19 cellular contexts compared by ENCODE assay signal in the genomic region with DNA sequence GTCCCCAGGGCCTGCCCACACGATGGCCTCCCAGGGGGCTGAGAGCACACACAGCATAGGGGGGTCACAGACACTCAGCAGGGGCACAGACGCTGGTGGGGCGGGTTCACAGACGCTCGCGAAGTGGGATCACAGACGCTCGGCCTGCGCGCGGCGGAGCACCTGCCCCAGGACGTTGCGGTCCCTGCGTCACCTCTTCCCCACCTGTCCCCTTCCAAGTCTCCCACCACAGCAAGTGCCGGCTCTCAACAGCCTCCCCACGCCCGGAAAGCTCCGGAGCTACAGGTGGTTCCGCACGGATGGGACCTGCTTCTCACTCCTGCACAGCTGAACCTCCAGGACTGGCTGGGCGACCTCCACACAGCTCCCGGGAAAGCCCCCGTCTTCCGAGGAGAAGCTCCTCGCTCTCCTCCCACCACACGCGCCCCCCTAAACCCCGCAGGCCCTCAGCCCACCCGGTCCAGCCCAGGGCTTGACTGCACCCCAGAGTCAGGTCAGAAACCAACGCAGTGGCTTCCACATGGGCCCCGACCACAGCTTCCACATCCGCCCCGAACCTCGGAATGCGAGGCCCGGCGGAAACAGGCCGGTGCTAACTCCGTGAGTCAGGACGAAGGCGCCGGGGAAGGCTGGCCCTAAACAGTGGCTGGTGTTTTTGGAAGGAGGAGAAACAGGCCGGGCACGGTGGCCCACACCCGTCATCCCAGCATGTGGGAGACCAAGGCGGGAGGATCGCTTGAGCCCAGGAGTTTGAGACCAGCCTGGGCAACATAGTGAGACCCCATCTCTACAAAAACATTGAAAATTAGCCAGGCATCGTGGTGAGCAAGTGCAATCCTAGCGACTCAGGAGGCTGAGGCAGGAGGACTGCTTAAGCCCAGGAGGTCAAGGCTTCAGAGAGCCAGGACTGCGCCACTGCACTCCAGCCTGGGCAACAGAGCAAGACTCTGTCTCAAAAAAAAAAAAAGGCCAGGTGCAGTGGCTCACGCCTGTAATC. TPM values are rescaled to one million over a fixed set of nuclear protein-coding genes. Genes with fewer than 3 reads are reported as not detected.
DNase-seq lines count a peak whose midpoint lies in the region; ATAC-seq and TF ChIP-seq lines count a peak whose summit lies in the region.
"Had no signal": no experiment of that assay in that cellular context is flagged by ENCODE, and none has a peak within 500 bp of the region (broad histone marks: within the 10 kb centered on the region; RNA-seq: fewer than 3 reads in every experiment).

No MANE protein-coding gene starts in this region.

- H3K27ac ChIP-seq in RWPE2 (ENCODE audit: poor library complexity, severe bottlenecking) (no peak overlapping the region), PC-3 (ENCODE audit: low read length) (no peak overlapping the region)
- H3K27ac ChIP-seq: SJSA1 had no signal

- no peaks in the 10 kb centered on the region for H4K20me1 ChIP-seq in PC-3 (ENCODE audit: low read length)

- peaks cover 5% of the 10 kb centered on the region for H3K4me1 Mint-ChIP-seq in activated naive CD8-positive, alpha-beta T cell treated with anti-CD3 and anti-CD28 coated beads, Interleukin-2, amount 10 ng/mL, durations not matched to agents 7 days and 5 days
- peaks cover 3% of the 10 kb centered on the region for H3K4me1 Mint-ChIP-seq in activated naive CD8-positive, alpha-beta T cell treated with anti-CD3 and anti-CD28 coated beads for 36 hours
- H3K4me1 Mint-ChIP-seq in stimulated activated naive B cell treated with anti-CD40 and anti-IgM and Interleukin-4, amounts not matched to agents 10 μg/mL and 1 μg/mL and 100 μg/mL, for 72 hours, result peaks cover 16 to 35% of the 10 kb centered on the region in 2 donors

- H3K4me3 ChIP-seq in RWPE2 (ENCODE audit: severe bottlenecking) (no peak overlapping the region), PC-3 (ENCODE audit: low read length) (no peak overlapping the region)
- H3K4me3 ChIP-seq: HAP-1, SJSA1 had no signal

- no peak overlapping the region for H3K4me2 ChIP-seq in PC-3 (ENCODE audit: low read length)

- no peaks in the 10 kb centered on the region for H3K9me3 Mint-ChIP-seq in activated naive CD8-positive, alpha-beta T cell treated with anti-CD3 and anti-CD28 coated beads, Interleukin-2, amount 10 ng/mL, durations not matched to agents 7 days and 5 days
- no peaks in the 10 kb centered on the region for H3K9me3 Mint-ChIP-seq in activated naive CD8-positive, alpha-beta T cell treated with anti-CD3 and anti-CD28 coated beads for 36 hours
- no peaks in the 10 kb centered on the region for H3K9me3 Mint-ChIP-seq in stimulated activated naive B cell treated with anti-CD40 and anti-IgM and Interleukin-4, amounts not matched to agents 10 μg/mL and 1 μg/mL and 100 μg/mL, for 72 hours
- H3K9me3 Mint-ChIP-seq: CD4-positive, CD25-positive, alpha-beta regulatory T cell had no signal

- H3K9ac ChIP-seq in PC-3 (ENCODE audit: low read length), result no peak overlapping the region

- no TSS peak for BruUV-seq in PC-3 (replicated peaks; lab: Mats Ljungman, UMichigan)

- ATAC-seq in activated naive CD8-positive, alpha-beta T cell treated with anti-CD3 and anti-CD28 coated beads, Interleukin-2, amount 10 ng/mL, durations not matched to agents 7 days and 5 days (ENCODE audit: low read depth), result peak; percentile 51
- ATAC-seq in RWPE2 (ENCODE audit: low read depth), result no peak
- ATAC-seq in left lobe of liver, result peak; percentile 17
- ATAC-seq in stimulated activated naive B cell treated with anti-CD40 and anti-IgM and Interleukin-4, amounts not matched to agents 10 μg/mL and 1 μg/mL and 100 μg/mL, for 72 hours (replicated peaks), result peak in 1 of 2 donors; percentile 21
- no peak for ATAC-seq in PC-3

- intact Hi-C loops in PC-3 (cut with micrococcal nuclease), result no loop called here

- H3K4me1 ChIP-seq in RWPE2 (ENCODE audit: insufficient read depth, poor library complexity, severe bottlenecking) (no peaks in the 10 kb centered on the region), PC-3 (ENCODE audit: insufficient read depth, low read length) (no peaks in the 10 kb centered on the region)
- H3K4me1 ChIP-seq: BE2C, Caco-2, HAP-1, SJSA1 had no signal

- no peaks in the 10 kb centered on the region for H3K79me2 ChIP-seq in PC-3 (ENCODE audit: low read length)

- no peaks in the 10 kb centered on the region for H3K9me2 ChIP-seq in PC-3 (replicated peaks; ENCODE audit: low read length)

- H3K27me3 Mint-ChIP-seq in activated naive CD8-positive, alpha-beta T cell treated with anti-CD3 and anti-CD28 coated beads, Interleukin-2, amount 10 ng/mL, durations not matched to agents 7 days and 5 days, result no peaks in the 10 kb centered on the region
- H3K27me3 Mint-ChIP-seq in activated naive CD8-positive, alpha-beta T cell treated with anti-CD3 and anti-CD28 coated beads for 36 hours, result no peaks in the 10 kb centered on the region
- H3K27me3 Mint-ChIP-seq in stimulated activated naive B cell treated with anti-CD40 and anti-IgM and Interleukin-4, amounts not matched to agents 10 μg/mL and 1 μg/mL and 100 μg/mL, for 72 hours, result no peaks in the 10 kb centered on the region
- H3K27me3 Mint-ChIP-seq: CD4-positive, CD25-positive, alpha-beta regulatory T cell had no signal

- CTCF ChIA-PET in PC-3 (lab: Charles Lee), result no interaction called here

- TF ChIP-seq CTCF in RWPE2 (IDR thresholded peaks at IDR 0.05; ENCODE audit: poor library complexity, severe bottlenecking), result no peak
- no peak for TF ChIP-seq CTCF in PC-3 (conservative IDR thresholded peaks at IDR 0.05; ENCODE audit: low read depth, low read length)

- H3K27me3 ChIP-seq in RWPE2 (ENCODE audit: insufficient read depth, poor library complexity, severe bottlenecking), result no peaks in the 10 kb centered on the region
- H3K27me3 ChIP-seq in PC-3 (ENCODE audit: low read length), result no peaks in the 10 kb centered on the region
- H3K27me3 ChIP-seq: BE2C, SJSA1 had no signal

- DNase-seq in activated naive CD8-positive, alpha-beta T cell treated with anti-CD3 and anti-CD28 coated beads, Interleukin-2, amount 10 ng/mL, durations not matched to agents 7 days and 5 days, result no peak
- DNase-seq in activated naive CD8-positive, alpha-beta T cell treated with anti-CD3 and anti-CD28 coated beads for 36 hours, result no peak
- DNase-seq in RWPE2 (ENCODE audit: low spot score) (peak; percentile 54), left lobe of liver (ENCODE audit: low spot score) (no peak), NCI-H2171 (lab: John Stamatoyannopoulos, UW) (no peak), PC-3 (no peak), OCI-M1 (lab: John Stamatoyannopoulos, UW) (no peak)
- no peak for DNase-seq in stimulated activated naive B cell treated with anti-CD40 and anti-IgM and Interleukin-4, amounts not matched to agents 10 μg/mL and 1 μg/mL and 100 μg/mL, for 72 hours
- DNase-seq: BE2C; Caco-2; CD4-positive, CD25-positive, alpha-beta regulatory T cell; DMS153; GF-D8; NCI-H1105 treated with DMSO at 0.1 percent for 48 hours; NCI-H1694 treated with DMSO at 0.1 percent for 48 hours; NCI-H510A treated with DMSO at 0.1 percent for 48 hours; NCI-H82 had no signal

- no peak overlapping the region for H2AFZ ChIP-seq in PC-3 (ENCODE audit: low read length)

- POLR2A ChIA-PET in activated naive CD8-positive, alpha-beta T cell treated with anti-CD3 and anti-CD28 coated beads, Interleukin-2, amount 10 ng/mL, durations not matched to agents 7 days and 5 days (lab: Charles Lee), result no interaction called here
- POLR2A ChIA-PET in PC-3 (lab: Charles Lee; ENCODE audit: unreplicated experiment), result no interaction called here

- H3K36me3 Mint-ChIP-seq in activated naive CD8-positive, alpha-beta T cell treated with anti-CD3 and anti-CD28 coated beads, Interleukin-2, amount 10 ng/mL, durations not matched to agents 7 days and 5 days, result peaks cover 13% of the 10 kb centered on the region
- peaks cover 4% of the 10 kb centered on the region for H3K36me3 Mint-ChIP-seq in activated naive CD8-positive, alpha-beta T cell treated with anti-CD3 and anti-CD28 coated beads for 36 hours
- peaks cover 37 to 47% of the 10 kb centered on the region in 2 donors for H3K36me3 Mint-ChIP-seq in stimulated activated naive B cell treated with anti-CD40 and anti-IgM and Interleukin-4, amounts not matched to agents 10 μg/mL and 1 μg/mL and 100 μg/mL, for 72 hours

- H3K9me3 ChIP-seq in RWPE2 (ENCODE audit: severe bottlenecking) (no peaks in the 10 kb centered on the region), PC-3 (ENCODE audit: low read length) (no peaks in the 10 kb centered on the region)
- H3K9me3 ChIP-seq: BE2C, Caco-2, HAP-1 had no signal

- H3K4me3 Mint-ChIP-seq in activated naive CD8-positive, alpha-beta T cell treated with anti-CD3 and anti-CD28 coated beads, Interleukin-2, amount 10 ng/mL, durations not matched to agents 7 days and 5 days, result no peak overlapping the region
- no peak overlapping the region for H3K4me3 Mint-ChIP-seq in activated naive CD8-positive, alpha-beta T cell treated with anti-CD3 and anti-CD28 coated beads for 36 hours
- peak overlapping the region; percentile 21 to 69 for H3K4me3 Mint-ChIP-seq in stimulated activated naive B cell treated with anti-CD40 and anti-IgM and Interleukin-4, amounts not matched to agents 10 μg/mL and 1 μg/mL and 100 μg/mL, for 72 hours

- H3K27ac Mint-ChIP-seq in activated naive CD8-positive, alpha-beta T cell treated with anti-CD3 and anti-CD28 coated beads, Interleukin-2, amount 10 ng/mL, durations not matched to agents 7 days and 5 days, result no peak overlapping the region
- no peak overlapping the region for H3K27ac Mint-ChIP-seq in activated naive CD8-positive, alpha-beta T cell treated with anti-CD3 and anti-CD28 coated beads for 36 hours
- H3K27ac Mint-ChIP-seq in stimulated activated naive B cell treated with anti-CD40 and anti-IgM and Interleukin-4, amounts not matched to agents 10 μg/mL and 1 μg/mL and 100 μg/mL, for 72 hours, result peak overlapping the region; percentile 69
- H3K27ac Mint-ChIP-seq: CD4-positive, CD25-positive, alpha-beta regulatory T cell had no signal

- H3F3A ChIP-seq in PC-3 (ENCODE audit: low read length, unreplicated experiment), result no peaks in the 10 kb centered on the region

- H3K36me3 ChIP-seq in RWPE2 (ENCODE audit: low read depth) (peaks cover 31% of the 10 kb centered on the region), PC-3 (ENCODE audit: low read depth, low read length) (peaks cover 5% of the 10 kb centered on the region)

RNA-seq across cellular contexts. Expression of gene BTBD2, which starts 16.5 kb away (rescaled TPM):
- 10 to 100 TPM; 55.0 to 61.4 TPM for total RNA-seq in activated naive CD8-positive, alpha-beta T cell treated with anti-CD3 and anti-CD28 coated beads, Interleukin-2, amount 10 ng/mL, durations not matched to agents 7 days and 5 days
- total RNA-seq in activated naive CD8-positive, alpha-beta T cell treated with anti-CD3 and anti-CD28 coated beads for 36 hours, result 10 to 100 TPM; 22.1 to 26.2 TPM
- total RNA-seq in left lobe of liver (25.9 TPM), PC-3 (2014; rRNA removed) (72.0 and 94.0 TPM in 2 replicates)

RNA-seq across cellular contexts. Expression of gene MKNK2, which starts 52.0 kb away (rescaled TPM):
- 100 to 1,000 TPM; 319 to 341 TPM for total RNA-seq in activated naive CD8-positive, alpha-beta T cell treated with anti-CD3 and anti-CD28 coated beads, Interleukin-2, amount 10 ng/mL, durations not matched to agents 7 days and 5 days
- 100 to 1,000 TPM; 230 to 232 TPM for total RNA-seq in activated naive CD8-positive, alpha-beta T cell treated with anti-CD3 and anti-CD28 coated beads for 36 hours
- 149 TPM for total RNA-seq in left lobe of liver
- 95.4 and 96.8 TPM in 2 replicates for total RNA-seq in PC-3 (2014; rRNA removed)

RNA-seq across cellular contexts. Expression of gene CSNK1G2, which starts 58.0 kb away (rescaled TPM):
- 100 to 1,000 TPM; 127 to 134 TPM for total RNA-seq in activated naive CD8-positive, alpha-beta T cell treated with anti-CD3 and anti-CD28 coated beads, Interleukin-2, amount 10 ng/mL, durations not matched to agents 7 days and 5 days
- 10 to 100 TPM; 50.7 to 51.1 TPM for total RNA-seq in activated naive CD8-positive, alpha-beta T cell treated with anti-CD3 and anti-CD28 coated beads for 36 hours
- total RNA-seq in left lobe of liver (21.8 TPM), PC-3 (2014; rRNA removed) (83.6 and 106 TPM in 2 replicates)

Comparison
In these comparisons a context has a peak if more than half of its experiments do, and no peak if none do; other contexts are left out.
1. ATAC-seq: peak in activated naive CD8-positive, alpha-beta T cell treated with anti-CD3 and anti-CD28 coated beads, Interleukin-2, amount 10 ng/mL, durations not matched to agents 7 days and 5 days (single experiment) and left lobe of liver (single experiment); none in RWPE2 (single experiment) and PC-3 (single experiment).
2. H3K4me3 Mint-ChIP-seq: peak in stimulated activated naive B cell treated with anti-CD40 and anti-IgM and Interleukin-4, amounts not matched to agents 10 μg/mL and 1 μg/mL and 100 μg/mL, for 72 hours (2 of 2); none in activated naive CD8-positive, alpha-beta T cell treated with anti-CD3 and anti-CD28 coated beads, Interleukin-2, amount 10 ng/mL, durations not matched to agents 7 days and 5 days (single experiment) and activated naive CD8-positive, alpha-beta T cell treated with anti-CD3 and anti-CD28 coated beads for 36 hours (single experiment).